1 cellular context compared by ENCODE assay signal in the genomic region with DNA sequence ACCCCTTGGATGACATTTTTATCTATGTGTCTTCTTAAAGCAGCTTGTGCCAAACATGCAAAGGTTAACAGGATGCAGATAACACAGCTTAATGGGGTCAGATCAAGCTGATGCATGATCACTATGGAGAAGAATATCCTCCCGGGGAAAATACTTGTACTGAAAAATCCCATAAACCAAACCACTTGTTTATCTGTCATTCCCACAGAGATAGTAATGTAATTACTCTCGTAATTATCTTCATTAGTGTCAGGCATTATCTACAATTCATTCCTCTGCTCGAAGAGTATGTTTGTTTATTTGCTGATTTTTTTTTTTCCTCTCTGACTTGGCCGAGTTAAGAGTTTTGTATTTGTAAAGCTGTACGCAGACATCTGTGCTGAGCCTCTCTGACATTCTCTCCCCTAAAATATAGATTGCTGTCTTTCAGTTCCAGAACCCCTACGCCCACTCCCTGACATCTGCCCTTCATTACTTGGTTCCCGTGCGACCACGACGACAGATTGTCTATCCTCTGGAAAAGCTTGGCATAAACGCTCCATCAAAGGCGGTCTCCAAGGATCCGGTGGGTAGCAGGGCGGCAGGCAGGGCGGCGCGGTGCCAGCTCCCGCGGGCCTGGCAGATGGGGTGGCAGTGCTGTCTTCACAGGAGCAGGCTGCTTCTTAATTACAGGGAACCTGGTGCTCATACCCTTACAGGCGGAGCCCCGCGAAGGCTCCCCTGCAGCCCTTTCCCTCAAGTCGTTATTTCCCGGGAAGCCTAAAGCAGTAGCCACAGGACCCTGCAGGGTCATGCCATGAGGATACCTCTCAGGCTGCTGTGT.
TF ChIP-seq lines count a peak whose summit lies in the region.

No MANE protein-coding gene starts in this region.

TF ChIP-seq in WTC11, 78 proteins besides CTCF, POLR2A, EP300 and RAD21 (continued from another document):
- TF ChIP-seq, protein P1, sequence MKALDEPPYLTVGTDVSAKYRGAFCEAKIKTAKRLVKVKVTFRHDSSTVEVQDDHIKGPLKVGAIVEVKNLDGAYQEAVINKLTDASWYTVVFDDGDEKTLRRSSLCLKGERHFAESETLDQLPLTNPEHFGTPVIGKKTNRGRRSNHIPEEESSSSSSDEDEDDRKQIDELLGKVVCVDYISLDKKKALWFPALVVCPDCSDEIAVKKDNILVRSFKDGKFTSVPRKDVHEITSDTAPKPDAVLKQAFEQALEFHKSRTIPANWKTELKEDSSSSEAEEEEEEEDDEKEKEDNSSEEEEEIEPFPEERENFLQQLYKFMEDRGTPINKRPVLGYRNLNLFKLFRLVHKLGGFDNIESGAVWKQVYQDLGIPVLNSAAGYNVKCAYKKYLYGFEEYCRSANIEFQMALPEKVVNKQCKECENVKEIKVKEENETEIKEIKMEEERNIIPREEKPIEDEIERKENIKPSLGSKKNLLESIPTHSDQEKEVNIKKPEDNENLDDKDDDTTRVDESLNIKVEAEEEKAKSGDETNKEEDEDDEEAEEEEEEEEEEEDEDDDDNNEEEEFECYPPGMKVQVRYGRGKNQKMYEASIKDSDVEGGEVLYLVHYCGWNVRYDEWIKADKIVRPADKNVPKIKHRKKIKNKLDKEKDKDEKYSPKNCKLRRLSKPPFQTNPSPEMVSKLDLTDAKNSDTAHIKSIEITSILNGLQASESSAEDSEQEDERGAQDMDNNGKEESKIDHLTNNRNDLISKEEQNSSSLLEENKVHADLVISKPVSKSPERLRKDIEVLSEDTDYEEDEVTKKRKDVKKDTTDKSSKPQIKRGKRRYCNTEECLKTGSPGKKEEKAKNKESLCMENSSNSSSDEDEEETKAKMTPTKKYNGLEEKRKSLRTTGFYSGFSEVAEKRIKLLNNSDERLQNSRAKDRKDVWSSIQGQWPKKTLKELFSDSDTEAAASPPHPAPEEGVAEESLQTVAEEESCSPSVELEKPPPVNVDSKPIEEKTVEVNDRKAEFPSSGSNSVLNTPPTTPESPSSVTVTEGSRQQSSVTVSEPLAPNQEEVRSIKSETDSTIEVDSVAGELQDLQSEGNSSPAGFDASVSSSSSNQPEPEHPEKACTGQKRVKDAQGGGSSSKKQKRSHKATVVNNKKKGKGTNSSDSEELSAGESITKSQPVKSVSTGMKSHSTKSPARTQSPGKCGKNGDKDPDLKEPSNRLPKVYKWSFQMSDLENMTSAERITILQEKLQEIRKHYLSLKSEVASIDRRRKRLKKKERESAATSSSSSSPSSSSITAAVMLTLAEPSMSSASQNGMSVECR (CRISPR knock-in tag; IDR thresholded peaks at IDR 0.05; ENCODE audit: borderline replicate concordance): no peak
- TF ChIP-seq, protein P2, sequence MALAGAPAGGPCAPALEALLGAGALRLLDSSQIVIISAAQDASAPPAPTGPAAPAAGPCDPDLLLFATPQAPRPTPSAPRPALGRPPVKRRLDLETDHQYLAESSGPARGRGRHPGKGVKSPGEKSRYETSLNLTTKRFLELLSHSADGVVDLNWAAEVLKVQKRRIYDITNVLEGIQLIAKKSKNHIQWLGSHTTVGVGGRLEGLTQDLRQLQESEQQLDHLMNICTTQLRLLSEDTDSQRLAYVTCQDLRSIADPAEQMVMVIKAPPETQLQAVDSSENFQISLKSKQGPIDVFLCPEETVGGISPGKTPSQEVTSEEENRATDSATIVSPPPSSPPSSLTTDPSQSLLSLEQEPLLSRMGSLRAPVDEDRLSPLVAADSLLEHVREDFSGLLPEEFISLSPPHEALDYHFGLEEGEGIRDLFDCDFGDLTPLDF (CRISPR knock-in tag; IDR thresholded peaks at IDR 0.05): no peak
- TF ChIP-seq, protein P3, sequence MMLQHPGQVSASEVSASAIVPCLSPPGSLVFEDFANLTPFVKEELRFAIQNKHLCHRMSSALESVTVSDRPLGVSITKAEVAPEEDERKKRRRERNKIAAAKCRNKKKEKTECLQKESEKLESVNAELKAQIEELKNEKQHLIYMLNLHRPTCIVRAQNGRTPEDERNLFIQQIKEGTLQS (CRISPR knock-in tag; conservative IDR thresholded peaks at IDR 0.05): no peak
- TF ChIP-seq MYBL2 (CRISPR knock-in tag; IDR thresholded peaks at IDR 0.05) (no peak), CREM (CRISPR knock-in tag; IDR thresholded peaks at IDR 0.05) (no peak), ZNF263 (CRISPR knock-in tag; IDR thresholded peaks at IDR 0.05; ENCODE audit: low read depth) (no peak), ZNF671 (CRISPR knock-in tag; IDR thresholded peaks at IDR 0.05) (no peak), FOXJ3 (CRISPR knock-in tag; IDR thresholded peaks at IDR 0.05; ENCODE audit: borderline replicate concordance) (no peak), ZNF232 (CRISPR knock-in tag; IDR thresholded peaks at IDR 0.05) (no peak)
- TF ChIP-seq, protein P4, sequence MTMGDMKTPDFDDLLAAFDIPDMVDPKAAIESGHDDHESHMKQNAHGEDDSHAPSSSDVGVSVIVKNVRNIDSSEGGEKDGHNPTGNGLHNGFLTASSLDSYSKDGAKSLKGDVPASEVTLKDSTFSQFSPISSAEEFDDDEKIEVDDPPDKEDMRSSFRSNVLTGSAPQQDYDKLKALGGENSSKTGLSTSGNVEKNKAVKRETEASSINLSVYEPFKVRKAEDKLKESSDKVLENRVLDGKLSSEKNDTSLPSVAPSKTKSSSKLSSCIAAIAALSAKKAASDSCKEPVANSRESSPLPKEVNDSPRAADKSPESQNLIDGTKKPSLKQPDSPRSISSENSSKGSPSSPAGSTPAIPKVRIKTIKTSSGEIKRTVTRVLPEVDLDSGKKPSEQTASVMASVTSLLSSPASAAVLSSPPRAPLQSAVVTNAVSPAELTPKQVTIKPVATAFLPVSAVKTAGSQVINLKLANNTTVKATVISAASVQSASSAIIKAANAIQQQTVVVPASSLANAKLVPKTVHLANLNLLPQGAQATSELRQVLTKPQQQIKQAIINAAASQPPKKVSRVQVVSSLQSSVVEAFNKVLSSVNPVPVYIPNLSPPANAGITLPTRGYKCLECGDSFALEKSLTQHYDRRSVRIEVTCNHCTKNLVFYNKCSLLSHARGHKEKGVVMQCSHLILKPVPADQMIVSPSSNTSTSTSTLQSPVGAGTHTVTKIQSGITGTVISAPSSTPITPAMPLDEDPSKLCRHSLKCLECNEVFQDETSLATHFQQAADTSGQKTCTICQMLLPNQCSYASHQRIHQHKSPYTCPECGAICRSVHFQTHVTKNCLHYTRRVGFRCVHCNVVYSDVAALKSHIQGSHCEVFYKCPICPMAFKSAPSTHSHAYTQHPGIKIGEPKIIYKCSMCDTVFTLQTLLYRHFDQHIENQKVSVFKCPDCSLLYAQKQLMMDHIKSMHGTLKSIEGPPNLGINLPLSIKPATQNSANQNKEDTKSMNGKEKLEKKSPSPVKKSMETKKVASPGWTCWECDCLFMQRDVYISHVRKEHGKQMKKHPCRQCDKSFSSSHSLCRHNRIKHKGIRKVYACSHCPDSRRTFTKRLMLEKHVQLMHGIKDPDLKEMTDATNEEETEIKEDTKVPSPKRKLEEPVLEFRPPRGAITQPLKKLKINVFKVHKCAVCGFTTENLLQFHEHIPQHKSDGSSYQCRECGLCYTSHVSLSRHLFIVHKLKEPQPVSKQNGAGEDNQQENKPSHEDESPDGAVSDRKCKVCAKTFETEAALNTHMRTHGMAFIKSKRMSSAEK (CRISPR knock-in tag; IDR thresholded peaks at IDR 0.05; ENCODE audit: borderline replicate concordance): no peak
- TF ChIP-seq, protein P5, sequence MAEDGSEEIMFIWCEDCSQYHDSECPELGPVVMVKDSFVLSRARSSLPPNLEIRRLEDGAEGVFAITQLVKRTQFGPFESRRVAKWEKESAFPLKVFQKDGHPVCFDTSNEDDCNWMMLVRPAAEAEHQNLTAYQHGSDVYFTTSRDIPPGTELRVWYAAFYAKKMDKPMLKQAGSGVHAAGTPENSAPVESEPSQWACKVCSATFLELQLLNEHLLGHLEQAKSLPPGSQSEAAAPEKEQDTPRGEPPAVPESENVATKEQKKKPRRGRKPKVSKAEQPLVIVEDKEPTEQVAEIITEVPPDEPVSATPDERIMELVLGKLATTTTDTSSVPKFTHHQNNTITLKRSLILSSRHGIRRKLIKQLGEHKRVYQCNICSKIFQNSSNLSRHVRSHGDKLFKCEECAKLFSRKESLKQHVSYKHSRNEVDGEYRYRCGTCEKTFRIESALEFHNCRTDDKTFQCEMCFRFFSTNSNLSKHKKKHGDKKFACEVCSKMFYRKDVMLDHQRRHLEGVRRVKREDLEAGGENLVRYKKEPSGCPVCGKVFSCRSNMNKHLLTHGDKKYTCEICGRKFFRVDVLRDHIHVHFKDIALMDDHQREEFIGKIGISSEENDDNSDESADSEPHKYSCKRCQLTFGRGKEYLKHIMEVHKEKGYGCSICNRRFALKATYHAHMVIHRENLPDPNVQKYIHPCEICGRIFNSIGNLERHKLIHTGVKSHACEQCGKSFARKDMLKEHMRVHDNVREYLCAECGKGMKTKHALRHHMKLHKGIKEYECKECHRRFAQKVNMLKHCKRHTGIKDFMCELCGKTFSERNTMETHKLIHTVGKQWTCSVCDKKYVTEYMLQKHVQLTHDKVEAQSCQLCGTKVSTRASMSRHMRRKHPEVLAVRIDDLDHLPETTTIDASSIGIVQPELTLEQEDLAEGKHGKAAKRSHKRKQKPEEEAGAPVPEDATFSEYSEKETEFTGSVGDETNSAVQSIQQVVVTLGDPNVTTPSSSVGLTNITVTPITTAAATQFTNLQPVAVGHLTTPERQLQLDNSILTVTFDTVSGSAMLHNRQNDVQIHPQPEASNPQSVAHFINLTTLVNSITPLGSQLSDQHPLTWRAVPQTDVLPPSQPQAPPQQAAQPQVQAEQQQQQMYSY (CRISPR knock-in tag; IDR thresholded peaks at IDR 0.05): no peak
- TF ChIP-seq, protein P6, sequence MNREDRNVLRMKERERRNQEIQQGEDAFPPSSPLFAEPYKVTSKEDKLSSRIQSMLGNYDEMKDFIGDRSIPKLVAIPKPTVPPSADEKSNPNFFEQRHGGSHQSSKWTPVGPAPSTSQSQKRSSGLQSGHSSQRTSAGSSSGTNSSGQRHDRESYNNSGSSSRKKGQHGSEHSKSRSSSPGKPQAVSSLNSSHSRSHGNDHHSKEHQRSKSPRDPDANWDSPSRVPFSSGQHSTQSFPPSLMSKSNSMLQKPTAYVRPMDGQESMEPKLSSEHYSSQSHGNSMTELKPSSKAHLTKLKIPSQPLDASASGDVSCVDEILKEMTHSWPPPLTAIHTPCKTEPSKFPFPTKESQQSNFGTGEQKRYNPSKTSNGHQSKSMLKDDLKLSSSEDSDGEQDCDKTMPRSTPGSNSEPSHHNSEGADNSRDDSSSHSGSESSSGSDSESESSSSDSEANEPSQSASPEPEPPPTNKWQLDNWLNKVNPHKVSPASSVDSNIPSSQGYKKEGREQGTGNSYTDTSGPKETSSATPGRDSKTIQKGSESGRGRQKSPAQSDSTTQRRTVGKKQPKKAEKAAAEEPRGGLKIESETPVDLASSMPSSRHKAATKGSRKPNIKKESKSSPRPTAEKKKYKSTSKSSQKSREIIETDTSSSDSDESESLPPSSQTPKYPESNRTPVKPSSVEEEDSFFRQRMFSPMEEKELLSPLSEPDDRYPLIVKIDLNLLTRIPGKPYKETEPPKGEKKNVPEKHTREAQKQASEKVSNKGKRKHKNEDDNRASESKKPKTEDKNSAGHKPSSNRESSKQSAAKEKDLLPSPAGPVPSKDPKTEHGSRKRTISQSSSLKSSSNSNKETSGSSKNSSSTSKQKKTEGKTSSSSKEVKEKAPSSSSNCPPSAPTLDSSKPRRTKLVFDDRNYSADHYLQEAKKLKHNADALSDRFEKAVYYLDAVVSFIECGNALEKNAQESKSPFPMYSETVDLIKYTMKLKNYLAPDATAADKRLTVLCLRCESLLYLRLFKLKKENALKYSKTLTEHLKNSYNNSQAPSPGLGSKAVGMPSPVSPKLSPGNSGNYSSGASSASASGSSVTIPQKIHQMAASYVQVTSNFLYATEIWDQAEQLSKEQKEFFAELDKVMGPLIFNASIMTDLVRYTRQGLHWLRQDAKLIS (CRISPR knock-in tag; IDR thresholded peaks at IDR 0.05; ENCODE audit: borderline replicate concordance): no peak
- TF ChIP-seq, protein P7, sequence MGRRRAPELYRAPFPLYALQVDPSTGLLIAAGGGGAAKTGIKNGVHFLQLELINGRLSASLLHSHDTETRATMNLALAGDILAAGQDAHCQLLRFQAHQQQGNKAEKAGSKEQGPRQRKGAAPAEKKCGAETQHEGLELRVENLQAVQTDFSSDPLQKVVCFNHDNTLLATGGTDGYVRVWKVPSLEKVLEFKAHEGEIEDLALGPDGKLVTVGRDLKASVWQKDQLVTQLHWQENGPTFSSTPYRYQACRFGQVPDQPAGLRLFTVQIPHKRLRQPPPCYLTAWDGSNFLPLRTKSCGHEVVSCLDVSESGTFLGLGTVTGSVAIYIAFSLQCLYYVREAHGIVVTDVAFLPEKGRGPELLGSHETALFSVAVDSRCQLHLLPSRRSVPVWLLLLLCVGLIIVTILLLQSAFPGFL (CRISPR knock-in tag; IDR thresholded peaks at IDR 0.05; ENCODE audit: borderline replicate concordance): no peak
